ENCODE assay signal across 10 cellular contexts in the genomic region with DNA sequence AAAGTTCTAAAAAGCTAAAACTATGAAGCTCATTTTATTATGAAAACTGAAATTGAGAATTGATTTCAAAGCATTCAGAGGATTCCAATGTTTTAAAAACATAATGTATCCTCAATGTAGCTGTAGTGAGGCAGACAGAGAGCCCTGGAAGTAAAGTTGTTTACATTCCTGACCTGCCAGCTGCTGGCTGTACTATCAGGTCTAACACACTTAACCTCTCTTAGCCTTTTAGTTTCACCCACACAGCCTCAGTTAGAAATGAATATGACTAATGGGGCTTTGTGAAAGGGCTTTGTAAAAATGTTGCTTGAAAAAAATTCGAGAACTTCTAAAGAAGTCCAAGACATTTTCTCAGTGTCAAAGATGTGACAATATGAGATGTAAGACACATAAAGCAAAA.
DNase-seq lines count a peak whose midpoint lies in the region; ATAC-seq and TF ChIP-seq lines count a peak whose summit lies in the region.
"Had no signal": no experiment of that assay in that cellular context is flagged by ENCODE, and none has a peak within 500 bp of the region (broad histone marks: within the 10 kb centered on the region; RNA-seq: fewer than 3 reads in every experiment).

No MANE protein-coding gene starts in this region.

- no peak for TF ChIP-seq POLR2A in right lobe of liver (IDR thresholded peaks at IDR 0.05)

- WGBS in right lobe of liver (ENCODE audit: insufficient coverage, low coverage, low lambda C conversion rate, missing lambda C conversion rate), result 50% methylated on average over 1 of the region's 1 CpG

- no peak for TF ChIP-seq CTCF in right lobe of liver (IDR thresholded peaks at IDR 0.05)

- DNase-seq in EH (ENCODE audit: low read depth) (peak; percentile 58), HCEC 1CT (peak; percentile 57), amniotic stem cell (lab: John Stamatoyannopoulos, UW) (peak; percentile 7), right lobe of liver (no peak), H7 (no peak), KBM-7 (no peak), GOT3 (lab: John Stamatoyannopoulos, UW) (no peak)
- no peak for DNase-seq in activated CD4-positive, alpha-beta T cell treated with anti-CD3 and anti-CD28 coated beads, Interleukin-2, amount 50 U/mL, for 48 hours
- DNase-seq: activated naive CD4-positive, alpha-beta T cell treated with anti-CD3 and anti-CD28 coated beads, Interleukin-2, amount 10 ng/mL, durations not matched to agents 7 days and 5 days; NCI-H1436 treated with DMSO at 0.1 percent for 48 hours had no signal

- peak in 3 of 4 donors; percentile 54 to 76 (median 69) for ATAC-seq in right lobe of liver

- H3K4me3 ChIP-seq in right lobe of liver (no peak overlapping the region), H7 (ENCODE audit: insufficient read depth, low read depth, low read length) (no peak overlapping the region)

- H3K27me3 ChIP-seq in right lobe of liver, result no peaks in the 10 kb centered on the region
- H3K27me3 ChIP-seq in H7 (ENCODE audit: control insufficient read depth, insufficient read depth, low read length), result no peaks in the 10 kb centered on the region

- peaks cover 0 to 13% (median 0%) of the 10 kb centered on the region in 4 donors for H3K4me1 ChIP-seq in right lobe of liver

- intact Hi-C loops in right lobe of liver (cut with DNase I), result no loop called here

- H3K36me3 ChIP-seq in right lobe of liver (no peaks in the 10 kb centered on the region), H7 (replicated peaks; ENCODE audit: control insufficient read depth, insufficient read depth, low read length) (no peaks in the 10 kb centered on the region)

- no peak overlapping the region for H3K27ac ChIP-seq in right lobe of liver

- H3K9me3 ChIP-seq in right lobe of liver, result no peaks in the 10 kb centered on the region

- in situ Hi-C loops in KBM-7 (cut with MboI; ENCODE audit: low pct_unique_long_range_greater_than_20kb, low sequenced_read_pairs), result no loop called here

Comparison
In these comparisons a context has a peak if more than half of its experiments do, and no peak if none do; other contexts are left out.
1. DNase-seq: peak in EH (single experiment), HCEC 1CT (single experiment) and amniotic stem cell (single experiment); none in right lobe of liver (0 of 3), H7 (single experiment), KBM-7 (single experiment), GOT3 (single experiment) and activated CD4-positive, alpha-beta T cell treated with anti-CD3 and anti-CD28 coated beads, Interleukin-2, amount 50 U/mL, for 48 hours (0 of 2).